ENCODE assay signal across 1 cellular context in genomic region chr11:78364128-78364751, GRCh38.
TF ChIP-seq lines count a peak whose summit lies in the region.

No MANE protein-coding gene starts in this region.

TF ChIP-seq in GM23338, 12 proteins besides CTCF, POLR2A, EP300 and RAD21 (continued from another document):
- TF ChIP-seq ZNF462 (CRISPR knock-in tag; IDR thresholded peaks at IDR 0.05) = no peak
- TF ChIP-seq CREB1 (CRISPR knock-in tag; IDR thresholded peaks at IDR 0.05; ENCODE audit: low read depth) = no peak
- TF ChIP-seq NANOG (IDR thresholded peaks at IDR 0.05; ENCODE audit: borderline replicate concordance) = no peak
- TF ChIP-seq STAT1 (IDR thresholded peaks at IDR 0.05; ENCODE audit: unreplicated experiment) = no peak
- no peak for TF ChIP-seq ETS1 (IDR thresholded peaks at IDR 0.05)
- no peak for TF ChIP-seq REST (IDR thresholded peaks at IDR 0.05; ENCODE audit: unreplicated experiment)
- no peak for TF ChIP-seq JUNB (IDR thresholded peaks at IDR 0.05; ENCODE audit: unreplicated experiment)
- no peak for TF ChIP-seq POLR2AphosphoS5 (IDR thresholded peaks at IDR 0.05; ENCODE audit: low read depth)
- no peak for TF ChIP-seq EZH2 (IDR thresholded peaks at IDR 0.05; ENCODE audit: low read depth, unreplicated experiment)
